In genomic region chr3:184337315-184337714, GRCh38 we compare ENCODE assay signal across 8 cellular contexts. TPM values are rescaled to one million over a fixed set of nuclear protein-coding genes. Genes with fewer than 3 reads are reported as not detected.
DNase-seq lines count a peak whose midpoint lies in the region; ATAC-seq, FAIRE-seq and TF ChIP-seq lines count a peak whose summit lies in the region.

A gene with protein sequence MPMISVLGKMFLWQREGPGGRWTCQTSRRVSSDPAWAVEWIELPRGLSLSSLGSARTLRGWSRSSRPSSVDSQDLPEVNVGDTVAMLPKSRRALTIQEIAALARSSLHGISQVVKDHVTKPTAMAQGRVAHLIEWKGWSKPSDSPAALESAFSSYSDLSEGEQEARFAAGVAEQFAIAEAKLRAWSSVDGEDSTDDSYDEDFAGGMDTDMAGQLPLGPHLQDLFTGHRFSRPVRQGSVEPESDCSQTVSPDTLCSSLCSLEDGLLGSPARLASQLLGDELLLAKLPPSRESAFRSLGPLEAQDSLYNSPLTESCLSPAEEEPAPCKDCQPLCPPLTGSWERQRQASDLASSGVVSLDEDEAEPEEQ (plus strand): TSS chr3:184337600. CDS start chr3:184337631, 31 bp downstream.

- FAIRE-seq in kidney (lab: Jason Lieb, UNC) (no peak), small intestine (lab: Jason Lieb, UNC) (no peak)

- H3K4me3 ChIP-seq in mammary epithelial cell (replicated peaks in 1 of 3; ENCODE audit: insufficient read depth in 1 of 3, low read depth in 2 of 3, low read length in 3 of 3): peak within 1 kb of the TSS; percentile 51 to 77 (median 55)
- peak within 1 kb of the TSS; percentile 83 to 84 for H3K4me3 ChIP-seq in kidney (ENCODE audit: low read length in 2 of 2)
- peak within 1 kb of the TSS; percentile 73 to 79 for H3K4me3 ChIP-seq in small intestine (ENCODE audit: low read depth in 1 of 2, low read length in 2 of 2)

- H4K20me1 ChIP-seq in mammary epithelial cell (ENCODE audit: insufficient read depth, low read length): no peaks in the 10 kb centered on the region

- H3K9me3 Mint-ChIP-seq in activated T-cell treated with anti-CD3 and anti-CD28 coated beads, Interleukin-2, amount 50 U/mL, for 4 hours: no peaks in the 10 kb centered on the region

- H3K27me3 Mint-ChIP-seq in activated T-cell treated with anti-CD3 and anti-CD28 coated beads, Interleukin-2, amount 50 U/mL, for 4 hours (ENCODE audit: low read depth): no peaks in the 10 kb centered on the region

- H3K27ac ChIP-seq in mammary epithelial cell (ENCODE audit: insufficient read depth, low read depth, low read length) (peak within 1 kb of the TSS; percentile 81), kidney (ENCODE audit: low read depth in 2 of 2, low read length in 2 of 2) (peak within 1 kb of the TSS; percentile 93 to 95), small intestine (ENCODE audit: low read depth in 1 of 2, low read length in 1 of 2) (peak within 1 kb of the TSS; percentile 86 to 95)

- H3K4me3 Mint-ChIP-seq in activated T-cell treated with anti-CD3 and anti-CD28 coated beads, Interleukin-2, amount 50 U/mL, for 4 hours: peak within 1 kb of the TSS; percentile 89

- TF ChIP-seq CTCF in mammary epithelial cell (conservative IDR thresholded peaks at IDR 0.05 in 1 of 2, IDR thresholded peaks at IDR 0.05 in 1 of 2; ENCODE audit: extremely low read depth in 1 of 2, insufficient read depth in 1 of 2, low read depth in 1 of 2, low read length in 2 of 2) (no peak), kidney (IDR thresholded peaks at IDR 0.05; ENCODE audit: borderline replicate concordance, extremely low read depth, insufficient read depth) (no peak)

- H3K36me3 ChIP-seq in mammary epithelial cell (ENCODE audit: insufficient read depth, low read length): peaks cover 22% of the 10 kb centered on the region
- H3K36me3 ChIP-seq in kidney (ENCODE audit: control insufficient read depth in 1 of 2, insufficient read depth in 2 of 2, low read length in 2 of 2): peaks cover 19 to 28% of the 10 kb centered on the region in 2 donors
- H3K36me3 ChIP-seq in small intestine (ENCODE audit: control insufficient read depth in 2 of 2, insufficient read depth in 2 of 2, low read length in 2 of 2): peaks cover 0 to 18% of the 10 kb centered on the region in 2 donors

- DNase-seq in activated T-cell treated with anti-CD3 and anti-CD28 coated beads, Interleukin-2, amount 50 U/mL, for 4 hours: no peak
- DNase-seq in activated T-cell treated with anti-CD3 and anti-CD28 coated beads for 4 hours (no peak), mammary epithelial cell (no peak), kidney (no peak), small intestine (no peak), HK-2 (ENCODE audit: unreplicated experiment) (no peak)

- H3K27me3 ChIP-seq in mammary epithelial cell (ENCODE audit: insufficient read depth, low read length) (no peaks in the 10 kb centered on the region), small intestine (ENCODE audit: control insufficient read depth in 2 of 2, insufficient read depth in 2 of 2, low read length in 2 of 2) (no peaks in the 10 kb centered on the region)

- peaks cover 31% of the 10 kb centered on the region for H3K36me3 Mint-ChIP-seq in activated T-cell treated with anti-CD3 and anti-CD28 coated beads, Interleukin-2, amount 50 U/mL, for 4 hours (ENCODE audit: insufficient read depth)

- in situ Hi-C loops in mammary epithelial cell (cut with MboI; ENCODE audit: low sequenced_read_pairs in 2 of 2): no loop called here

- H3K4me2 ChIP-seq in mammary epithelial cell (ENCODE audit: insufficient read depth, low read depth, low read length): peak within 1 kb of the TSS; percentile 88

- no TSS peak for BruUV-seq in mammary epithelial cell (replicated peaks; lab: Mats Ljungman, UMichigan)

- dilution Hi-C loops in mammary epithelial cell (cut with HindIII; ENCODE audit: low sequenced_read_pairs): no loop called here

- CTCF ChIA-PET in mammary epithelial cell (lab: Charles Lee; ENCODE audit: low non-redundant PET): no interaction called here

- ATAC-seq in activated T-cell treated with anti-CD3 and anti-CD28 coated beads, Interleukin-2, amount 50 U/mL, for 4 hours: no peak
- no peak for ATAC-seq in esophagus mucosa
- ATAC-seq in GM21825 (IDR thresholded peaks at IDR 0.05; ENCODE audit: unreplicated experiment): no peak

- H3K4me1 Mint-ChIP-seq in activated T-cell treated with anti-CD3 and anti-CD28 coated beads, Interleukin-2, amount 50 U/mL, for 4 hours (ENCODE audit: low read depth): peaks cover 56% of the 10 kb centered on the region

- intact Hi-C loops in mammary epithelial cell (cut with micrococcal nuclease): no loop called here
- intact Hi-C loops in kidney (cut with DNase I): no loop called here

- H2AFZ ChIP-seq in mammary epithelial cell (ENCODE audit: low read depth, low read length): peak within 1 kb of the TSS; percentile 10

- H3K79me2 ChIP-seq in mammary epithelial cell (ENCODE audit: insufficient read depth, low read length): peaks cover 47% of the 10 kb centered on the region

- no peaks in the 10 kb centered on the region for H3K9me3 ChIP-seq in mammary epithelial cell (replicated peaks; ENCODE audit: insufficient read depth, low read length)
- no peaks in the 10 kb centered on the region for H3K9me3 ChIP-seq in kidney (ENCODE audit: control insufficient read depth in 1 of 2, low read length in 2 of 2)
- no peaks in the 10 kb centered on the region for H3K9me3 ChIP-seq in small intestine (ENCODE audit: control insufficient read depth, low read depth)

- WGBS in mammary epithelial cell (ENCODE audit: low coverage, missing lambda C conversion rate): 39% methylated on average over 7 of the region's 8 CpGs
- 64 to 75% (median 71%) methylated on average over 8 of the region's 8 CpGs for WGBS in small intestine, 3 donors

- H3K4me1 ChIP-seq in mammary epithelial cell (ENCODE audit: insufficient read depth, low read length) (peaks cover 72% of the 10 kb centered on the region), kidney (ENCODE audit: control insufficient read depth in 1 of 2, insufficient read depth in 1 of 2, low read depth in 1 of 2, low read length in 2 of 2) (peaks cover 11 to 29% of the 10 kb centered on the region in 2 donors), small intestine (ENCODE audit: control insufficient read depth in 2 of 2, insufficient read depth in 1 of 2, low read depth in 1 of 2, low read length in 1 of 2) (no peaks in the 10 kb centered on the region)

- H3K9ac ChIP-seq in mammary epithelial cell (ENCODE audit: insufficient read depth, low read length) (peak within 1 kb of the TSS; percentile 55), kidney (ENCODE audit: low read length in 2 of 2) (peak within 1 kb of the TSS; percentile 77 to 78)

RNA-seq across cellular contexts. Expression of the gene that starts here (rescaled TPM):
- 1 to 10 TPM; 3.5 to 4.4 (median 3.7) TPM for total RNA-seq in activated T-cell treated with anti-CD3 and anti-CD28 coated beads, Interleukin-2, amount 50 U/mL, for 4 hours
- total RNA-seq in mammary epithelial cell (10 to 100 TPM; 10.7 to 15.5 TPM), kidney (20.1 TPM), esophagus mucosa (7.3 TPM)
- polyA plus RNA-seq in mammary epithelial cell (12.1 TPM), kidney (ENCODE audit: insufficient read depth, low read depth, low replicate concordance) (14.0 TPM), small intestine (10 to 100 TPM in 2 of 3 donors, 1 to 10 TPM in 1; 9.7 to 11.3 (median 10.3) TPM)
- polyA minus RNA-seq in mammary epithelial cell: 14.8 TPM
